23 cellular contexts compared by ENCODE assay signal in the genomic region with DNA sequence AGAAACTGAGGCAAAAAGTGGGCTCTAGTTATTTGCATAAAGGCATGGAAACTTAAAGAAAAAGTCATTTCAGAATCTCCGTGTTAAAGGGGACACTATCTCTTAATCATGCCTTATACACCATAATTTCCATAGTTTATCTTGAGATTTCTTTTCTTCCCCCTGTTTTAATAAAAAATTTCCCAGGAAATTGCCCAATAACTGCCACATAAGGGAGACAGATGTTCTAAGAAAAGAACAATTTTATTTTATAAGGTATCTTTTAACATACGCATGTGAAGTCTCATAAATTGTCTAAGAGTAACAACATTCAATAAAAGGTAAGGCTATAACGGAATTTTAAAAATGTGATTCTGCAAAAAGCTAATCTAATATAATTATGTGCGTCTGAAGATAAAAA.
DNase-seq lines count a peak whose midpoint lies in the region; ATAC-seq, FAIRE-seq and TF ChIP-seq lines count a peak whose summit lies in the region.
"Had no signal": no experiment of that assay in that cellular context is flagged by ENCODE, and none has a peak within 500 bp of the region (broad histone marks: within the 10 kb centered on the region; RNA-seq: fewer than 3 reads in every experiment).

No MANE protein-coding gene starts in this region.

- no peak overlapping the region for H2AFZ ChIP-seq in astrocyte (ENCODE audit: low read depth, low read length)
- H2AFZ ChIP-seq: GM23338 had no signal

- no TSS peak for BruUV-seq in A673 (replicated peaks; lab: Mats Ljungman, UMichigan)

- H3K9me3 ChIP-seq in A673 (ENCODE audit: low read depth, low read length, poor library complexity, severe bottlenecking): no peaks in the 10 kb centered on the region
- H3K9me3 ChIP-seq in astrocyte (ENCODE audit: insufficient read depth, low read depth, low read length): no peaks in the 10 kb centered on the region
- H3K9me3 ChIP-seq: BLaER1, Caco-2, HAP-1 had no signal

- H3K27ac ChIP-seq in A673 (ENCODE audit: low read depth, low read length, poor library complexity, severe bottlenecking) (peak overlapping the region; percentile 81), astrocyte (ENCODE audit: low read depth, low read length) (no peak overlapping the region)
- H3K27ac ChIP-seq: 22Rv1, BLaER1, C4-2B had no signal

- no peak overlapping the region for H3K4me2 ChIP-seq in astrocyte (ENCODE audit: low read length)
- H3K4me2 ChIP-seq: BLaER1, GM23338 had no signal

- H3K4me3 ChIP-seq in A673 (ENCODE audit: low read depth, low read length, poor library complexity, severe bottlenecking): no peak overlapping the region
- no peak overlapping the region for H3K4me3 ChIP-seq in astrocyte (ENCODE audit: insufficient read depth, low read depth, low read length)
- H3K4me3 ChIP-seq: BLaER1, GM23338, HAP-1 had no signal

- CTCF ChIA-PET in A673 (lab: Charles Lee): no interaction called here

- POLR2A ChIA-PET in A673 (lab: Charles Lee; ENCODE audit: low non-redundant PET): no interaction called here

- H4K20me1 ChIP-seq in astrocyte (ENCODE audit: insufficient read depth, low read length): no peaks in the 10 kb centered on the region
- H4K20me1 ChIP-seq: BLaER1 had no signal

- TF ChIP-seq CTCF in A673 (conservative IDR thresholded peaks at IDR 0.05; ENCODE audit: low read depth, low read length): no peak
- no peak for TF ChIP-seq CTCF in astrocyte (IDR thresholded peaks at IDR 0.05; ENCODE audit: insufficient read depth, low read depth, low read length)

- DNase-seq in A673 (ENCODE audit: low spot score): no peak
- DNase-seq in EH (ENCODE audit: low read depth): peak; percentile 9
- DNase-seq in astrocyte (ENCODE audit: low read depth): no peak
- no peak for DNase-seq in activated naive CD8-positive, alpha-beta T cell treated with anti-CD3 and anti-CD28 coated beads, Interleukin-2, amount 50 U/mL, for 24 hours
- DNase-seq in HuH-7.5 (ENCODE audit: low spot score): no peak
- DNase-seq: ACHN; Caco-2; CD4-positive, CD25-positive, alpha-beta regulatory T cell; CD8-positive, alpha-beta T cell; DMS153; DND-41; EL; GDM1; HFFc6 had no signal

- H3K27ac Mint-ChIP-seq in astrocyte (ENCODE audit: unreplicated experiment): peak overlapping the region; percentile 74
- H3K27ac Mint-ChIP-seq in activated naive CD8-positive, alpha-beta T cell treated with anti-CD3 and anti-CD28 coated beads, Interleukin-2, amount 50 U/mL, for 24 hours: no peak overlapping the region
- H3K27ac Mint-ChIP-seq: CD4-positive, CD25-positive, alpha-beta regulatory T cell; CD8-positive, alpha-beta T cell; GM23338; HFFc6 had no signal

- H3K79me2 ChIP-seq in astrocyte (ENCODE audit: insufficient read depth, low read length): no peaks in the 10 kb centered on the region

- no peaks in the 10 kb centered on the region for H3K27me3 Mint-ChIP-seq in astrocyte (ENCODE audit: low read depth, unreplicated experiment)
- peaks cover 8% of the 10 kb centered on the region for H3K27me3 Mint-ChIP-seq in activated naive CD8-positive, alpha-beta T cell treated with anti-CD3 and anti-CD28 coated beads, Interleukin-2, amount 50 U/mL, for 24 hours
- H3K27me3 Mint-ChIP-seq: CD4-positive, CD25-positive, alpha-beta regulatory T cell had no signal

- no peak overlapping the region for H3K4me3 Mint-ChIP-seq in astrocyte (ENCODE audit: unreplicated experiment)
- H3K4me3 Mint-ChIP-seq in activated naive CD8-positive, alpha-beta T cell treated with anti-CD3 and anti-CD28 coated beads, Interleukin-2, amount 50 U/mL, for 24 hours: no peak overlapping the region
- H3K4me3 Mint-ChIP-seq: CD4-positive, CD25-positive, alpha-beta regulatory T cell; CD8-positive, alpha-beta T cell; GM23338; HFFc6 had no signal

- no peak for ATAC-seq in activated naive CD8-positive, alpha-beta T cell treated with anti-CD3 and anti-CD28 coated beads, Interleukin-2, amount 50 U/mL, for 24 hours
- ATAC-seq in HG02610 (IDR thresholded peaks at IDR 0.05; ENCODE audit: unreplicated experiment): no peak
- ATAC-seq: CD8-positive, alpha-beta T cell; GM23338 had no signal

- FAIRE-seq in astrocyte (lab: Jason Lieb, UNC): no peak
- FAIRE-seq: A204.1, GM12891, GM18507 had no signal

- H3K9me3 Mint-ChIP-seq in astrocyte (ENCODE audit: unreplicated experiment): peaks cover 7% of the 10 kb centered on the region
- no peaks in the 10 kb centered on the region for H3K9me3 Mint-ChIP-seq in activated naive CD8-positive, alpha-beta T cell treated with anti-CD3 and anti-CD28 coated beads, Interleukin-2, amount 50 U/mL, for 24 hours
- H3K9me3 Mint-ChIP-seq: CD8-positive, alpha-beta T cell; GM23338; HFFc6 had no signal

- H3K4me1 Mint-ChIP-seq in astrocyte (ENCODE audit: low read depth, unreplicated experiment): peaks cover 22% of the 10 kb centered on the region
- H3K4me1 Mint-ChIP-seq in activated naive CD8-positive, alpha-beta T cell treated with anti-CD3 and anti-CD28 coated beads, Interleukin-2, amount 50 U/mL, for 24 hours: no peaks in the 10 kb centered on the region

- no peaks in the 10 kb centered on the region for H3K27me3 ChIP-seq in A673 (replicated peaks; ENCODE audit: insufficient read depth, low read depth, low read length, poor library complexity)
- H3K27me3 ChIP-seq in astrocyte (ENCODE audit: insufficient read depth, low read length): no peaks in the 10 kb centered on the region
- H3K27me3 ChIP-seq: BLaER1 had no signal

- intact Hi-C loops in A673 (cut with micrococcal nuclease; ENCODE audit: unreplicated experiment): no loop called here

- H3K4me1 ChIP-seq in A673 (ENCODE audit: insufficient read depth, low read length, poor library complexity, severe bottlenecking): peaks cover 57% of the 10 kb centered on the region
- H3K4me1 ChIP-seq in astrocyte (ENCODE audit: insufficient read depth, low read length): peaks cover 5% of the 10 kb centered on the region
- H3K4me1 ChIP-seq: BLaER1, Caco-2, HAP-1 had no signal

- no peaks in the 10 kb centered on the region for H3K36me3 Mint-ChIP-seq in astrocyte (ENCODE audit: low read depth, unreplicated experiment)
- H3K36me3 Mint-ChIP-seq in activated naive CD8-positive, alpha-beta T cell treated with anti-CD3 and anti-CD28 coated beads, Interleukin-2, amount 50 U/mL, for 24 hours (ENCODE audit: low read depth): no peaks in the 10 kb centered on the region
- H3K36me3 Mint-ChIP-seq: CD4-positive, CD25-positive, alpha-beta regulatory T cell; CD8-positive, alpha-beta T cell had no signal

- H3K36me3 ChIP-seq in A673 (ENCODE audit: insufficient read depth, low read length, poor library complexity, severe bottlenecking): no peaks in the 10 kb centered on the region
- no peaks in the 10 kb centered on the region for H3K36me3 ChIP-seq in astrocyte (ENCODE audit: insufficient read depth, low read length)
- H3K36me3 ChIP-seq: BLaER1, HAP-1 had no signal

- no peak overlapping the region for H3K9ac ChIP-seq in astrocyte (ENCODE audit: low read length)
- H3K9ac ChIP-seq: BLaER1 had no signal
